In the genomic region with DNA sequence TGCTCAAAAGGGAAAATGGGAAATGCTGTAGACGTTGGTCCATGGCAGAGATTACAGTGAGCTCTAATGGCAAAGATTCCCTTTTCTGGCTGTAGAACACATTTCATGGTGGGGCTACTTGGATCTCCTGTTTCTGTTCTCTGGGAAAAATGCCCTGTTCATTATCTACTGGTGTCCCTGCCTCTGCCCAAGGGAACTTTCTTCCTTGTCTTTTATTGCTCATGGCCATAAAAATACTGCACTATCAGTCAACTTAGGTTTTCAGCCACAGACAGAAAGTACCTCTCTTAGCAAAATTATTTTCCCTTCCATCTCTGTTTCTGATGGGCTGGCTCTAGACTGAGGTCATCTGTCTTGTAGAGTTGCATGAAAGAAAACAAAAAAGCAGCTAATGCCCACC, we compare ENCODE assay signal across 36 cellular contexts.
"Had no signal": no experiment of that assay in that cellular context is flagged by ENCODE, and none has a peak within 500 bp of the region (broad histone marks: within the 10 kb centered on the region; RNA-seq: fewer than 3 reads in every experiment).

No MANE protein-coding gene starts in this region.

- H3K27ac ChIP-seq: adrenal gland, body of pancreas, brain microvascular endothelial cell, breast epithelium, VCaP had no signal

- H3K27me3 ChIP-seq: adrenal gland, body of pancreas, brain microvascular endothelial cell, breast epithelium had no signal

- H3K9me3 Mint-ChIP-seq: activated B cell treated with CpG ODN at 0.5 μM for 24 hours; activated CD4-positive, alpha-beta memory T cell treated with anti-CD3 and anti-CD28 coated beads, Interleukin-2, amount 10 ng/mL, durations not matched to agents 7 days and 5 days; activated CD4-positive, alpha-beta T cell treated with anti-CD3 and anti-CD28 coated beads, Interleukin-2, amount 10 ng/mL, durations not matched to agents 7 days and 5 days; activated naive CD4-positive, alpha-beta T cell treated with anti-CD3 and anti-CD28 coated beads for 36 hours; activated naive CD4-positive, alpha-beta T cell treated with anti-CD3 and anti-CD28 coated beads, Interleukin-2, amount 50 U/mL, for 72 hours; activated naive CD8-positive, alpha-beta T cell treated with anti-CD3 and anti-CD28 coated beads for 36 hours; activated T-cell treated with anti-CD3 and anti-CD28 coated beads, Interleukin-2, amount 50 U/mL, for 4 hours; activated T-cell treated with anti-CD3 and anti-CD28 coated beads, Interleukin-2, amount 50 U/mL, for 72 hours; activated T-helper 1 cell treated with anti-CD3 and anti-CD28 coated beads, Interleukin-12 subunit alpha, Interleukin-12 subunit beta, Interleukin-2, Interleukin-4 antibody, amounts not matched to agents 30 ng/mL and 10 ng/mL and 1 ng/mL, durations not matched to agents 14 hours and 24 hours and 36 hours; activated T-helper 17 cell treated with anti-CD3 and anti-CD28 coated beads, Interleukin-2, amount 50 U/mL, for 72 hours; T-helper 1 cell treated with Interleukin-12 subunit alpha and Interleukin-12 subunit beta and Interleukin-4 antibody, amounts not matched to agents 30 μg/mL and 1 μg/mL, for 36 hours; T-helper 2 cell treated with Interferon-gamma antibody and Interleukin-4, amounts not matched to agents 5 μg/mL and 100 μg/mL, for 36 hours had no signal

- H3K36me3 ChIP-seq: adrenal gland, brain microvascular endothelial cell, breast epithelium had no signal

- H3K4me3 ChIP-seq: adrenal gland, body of pancreas, breast epithelium had no signal

- H3K9me3 ChIP-seq: adrenal gland, body of pancreas, breast epithelium had no signal

- H3K4me1 Mint-ChIP-seq: activated B cell treated with CpG ODN at 0.5 μM for 24 hours; activated CD4-positive, alpha-beta memory T cell treated with anti-CD3 and anti-CD28 coated beads, Interleukin-2, amount 10 ng/mL, durations not matched to agents 7 days and 5 days; activated CD4-positive, alpha-beta T cell treated with anti-CD3 and anti-CD28 coated beads for 36 hours; activated CD4-positive, alpha-beta T cell treated with anti-CD3 and anti-CD28 coated beads, Interleukin-2, amount 10 ng/mL, durations not matched to agents 7 days and 5 days; activated CD8-positive, alpha-beta memory T cell treated with anti-CD3 and anti-CD28 coated beads, Interleukin-2, amount 10 ng/mL, durations not matched to agents 7 days and 5 days; activated naive CD8-positive, alpha-beta T cell treated with anti-CD3 and anti-CD28 coated beads for 36 hours; activated T-helper 17 cell treated with anti-CD3 and anti-CD28 coated beads, Interleukin-2, amount 50 U/mL, for 72 hours had no signal

- H3K36me3 Mint-ChIP-seq: activated CD8-positive, alpha-beta memory T cell treated with anti-CD3 and anti-CD28 coated beads, Interleukin-2, amount 10 ng/mL, durations not matched to agents 7 days and 5 days; activated naive CD4-positive, alpha-beta T cell treated with anti-CD3 and anti-CD28 coated beads, Interleukin-2, amount 50 U/mL, for 72 hours; activated naive CD8-positive, alpha-beta T cell treated with anti-CD3 and anti-CD28 coated beads for 36 hours had no signal

- H3K27me3 Mint-ChIP-seq: activated B cell treated with CpG ODN at 0.5 μM for 24 hours; activated CD4-positive, alpha-beta T cell treated with anti-CD3 and anti-CD28 coated beads for 36 hours; activated CD8-positive, alpha-beta memory T cell treated with anti-CD3 and anti-CD28 coated beads, Interleukin-2, amount 10 ng/mL, durations not matched to agents 7 days and 5 days; activated naive CD8-positive, alpha-beta T cell treated with anti-CD3 and anti-CD28 coated beads for 36 hours had no signal

- H3K4me3 Mint-ChIP-seq: activated B cell treated with CpG ODN at 0.5 μM for 24 hours; activated CD4-positive, alpha-beta memory T cell treated with anti-CD3 and anti-CD28 coated beads, Interleukin-2, amount 10 ng/mL, durations not matched to agents 7 days and 5 days; activated CD4-positive, alpha-beta T cell treated with anti-CD3 and anti-CD28 coated beads for 36 hours; activated CD4-positive, alpha-beta T cell treated with anti-CD3 and anti-CD28 coated beads, Interleukin-2, amount 10 ng/mL, durations not matched to agents 7 days and 5 days; activated CD8-positive, alpha-beta memory T cell treated with anti-CD3 and anti-CD28 coated beads, Interleukin-2, amount 10 ng/mL, durations not matched to agents 7 days and 5 days; activated CD8-positive, alpha-beta T cell treated with anti-CD3 and anti-CD28 coated beads, Interleukin-2, amount 10 ng/mL, durations not matched to agents 7 days and 5 days; activated naive CD4-positive, alpha-beta T cell treated with anti-CD3 and anti-CD28 coated beads for 36 hours; activated naive CD8-positive, alpha-beta T cell treated with anti-CD3 and anti-CD28 coated beads for 36 hours; activated T-cell treated with anti-CD3 and anti-CD28 coated beads, Interleukin-2, amount 50 U/mL, for 4 hours; activated T-cell treated with anti-CD3 and anti-CD28 coated beads, Interleukin-2, amount 50 U/mL, for 72 hours; activated T-helper 1 cell treated with anti-CD3 and anti-CD28 coated beads, Interleukin-12 subunit alpha, Interleukin-12 subunit beta, Interleukin-2, Interleukin-4 antibody, amounts not matched to agents 30 ng/mL and 10 ng/mL and 1 ng/mL, durations not matched to agents 14 hours and 24 hours and 36 hours; activated T-helper 17 cell treated with anti-CD3 and anti-CD28 coated beads, Interleukin-2, amount 50 U/mL, for 72 hours; T-helper 1 cell treated with Interleukin-12 subunit alpha and Interleukin-12 subunit beta and Interleukin-4 antibody, amounts not matched to agents 30 μg/mL and 1 μg/mL, for 36 hours; T-helper 2 cell treated with Interferon-gamma antibody and Interleukin-4, amounts not matched to agents 5 μg/mL and 100 μg/mL, for 36 hours had no signal

- ATAC-seq: activated CD4-positive, alpha-beta T cell treated with anti-CD3 and anti-CD28 coated beads for 36 hours; activated CD8-positive, alpha-beta memory T cell treated with anti-CD3 and anti-CD28 coated beads, Interleukin-2, amount 10 ng/mL, durations not matched to agents 7 days and 5 days; activated CD8-positive, alpha-beta T cell treated with anti-CD3 and anti-CD28 coated beads, Interleukin-2, amount 10 ng/mL, durations not matched to agents 7 days and 5 days; activated naive CD4-positive, alpha-beta T cell treated with anti-CD3 and anti-CD28 coated beads, Interleukin-2, amount 50 U/mL, for 72 hours; activated T-cell treated with anti-CD3 and anti-CD28 coated beads, Interleukin-2, amount 50 U/mL, for 4 hours; activated T-cell treated with anti-CD3 and anti-CD28 coated beads, Interleukin-2, amount 50 U/mL, for 72 hours; activated T-helper 17 cell treated with anti-CD3 and anti-CD28 coated beads, Interleukin-2, amount 50 U/mL, for 72 hours; body of pancreas had no signal

- DNase-seq: activated B cell treated with CpG ODN at 0.5 μM for 24 hours; activated CD4-positive, alpha-beta memory T cell treated with anti-CD3 and anti-CD28 coated beads, Interleukin-2, amount 10 ng/mL, durations not matched to agents 7 days and 5 days; activated CD4-positive, alpha-beta T cell treated with anti-CD3 and anti-CD28 coated beads for 36 hours; activated CD4-positive, alpha-beta T cell treated with anti-CD3 and anti-CD28 coated beads for 48 hours; activated CD4-positive, alpha-beta T cell treated with anti-CD3 and anti-CD28 coated beads, Interleukin-2, amount 10 ng/mL, durations not matched to agents 7 days and 5 days; activated CD4-positive, alpha-beta T cell treated with anti-CD3 and anti-CD28 coated beads, Interleukin-2, amount 50 U/mL, for 48 hours; activated CD4-positive, CD25-positive, alpha-beta regulatory T cell treated with anti-CD3 and anti-CD28 coated beads, Interleukin-2, amount 50 U/mL, for 72 hours; activated CD8-positive, alpha-beta memory T cell treated with anti-CD3 and anti-CD28 coated beads for 24 hours; activated CD8-positive, alpha-beta memory T cell treated with anti-CD3 and anti-CD28 coated beads, Interleukin-2, amount 10 ng/mL, durations not matched to agents 7 days and 5 days; activated CD8-positive, alpha-beta memory T cell treated with anti-CD3 and anti-CD28 coated beads, Interleukin-2, amount 50 U/mL, for 48 hours; activated CD8-positive, alpha-beta T cell treated with anti-CD3 and anti-CD28 coated beads, Interleukin-2, amount 10 ng/mL, durations not matched to agents 7 days and 5 days; activated effector memory CD4-positive, alpha-beta T cell treated with anti-CD3 and anti-CD28 coated beads, Interleukin-2, amount 50 U/mL, for 16 hours; activated gamma-delta T cell treated with Interleukin-2 at 50 U/mL for 16 hours; activated naive CD4-positive, alpha-beta T cell; activated naive CD4-positive, alpha-beta T cell treated with anti-CD3 and anti-CD28 coated beads for 36 hours; activated naive CD4-positive, alpha-beta T cell treated with anti-CD3 and anti-CD28 coated beads, Interleukin-2, amount 50 U/mL, for 16 hours; activated naive CD8-positive, alpha-beta T cell treated with anti-CD3 and anti-CD28 coated beads for 36 hours; activated T-cell treated with anti-CD3 and anti-CD28 coated beads, Interleukin-2, amount 50 U/mL, for 1 hour; activated T-cell treated with anti-CD3 and anti-CD28 coated beads, Interleukin-2, amount 50 U/mL, for 4 hours; activated T-cell treated with anti-CD3 and anti-CD28 coated beads, Interleukin-2, amount 50 U/mL, for 72 hours; adrenal gland; amniotic stem cell; aorta; body of pancreas; brain microvascular endothelial cell; central memory CD4-positive, alpha-beta T cell; T-helper 1 cell; T-helper 2 cell; T-helper 9 cell had no signal

- H3K4me1 ChIP-seq: adrenal gland, body of pancreas, breast epithelium had no signal

- H3K27ac Mint-ChIP-seq: activated B cell treated with CpG ODN at 0.5 μM for 24 hours; activated CD4-positive, alpha-beta memory T cell treated with anti-CD3 and anti-CD28 coated beads, Interleukin-2, amount 10 ng/mL, durations not matched to agents 7 days and 5 days; activated CD4-positive, alpha-beta T cell treated with anti-CD3 and anti-CD28 coated beads for 36 hours; activated CD4-positive, alpha-beta T cell treated with anti-CD3 and anti-CD28 coated beads, Interleukin-2, amount 10 ng/mL, durations not matched to agents 7 days and 5 days; activated CD8-positive, alpha-beta memory T cell treated with anti-CD3 and anti-CD28 coated beads, Interleukin-2, amount 10 ng/mL, durations not matched to agents 7 days and 5 days; activated CD8-positive, alpha-beta T cell treated with anti-CD3 and anti-CD28 coated beads, Interleukin-2, amount 10 ng/mL, durations not matched to agents 7 days and 5 days; activated naive CD4-positive, alpha-beta T cell treated with anti-CD3 and anti-CD28 coated beads for 36 hours; activated naive CD4-positive, alpha-beta T cell treated with anti-CD3 and anti-CD28 coated beads, Interleukin-2, amount 50 U/mL, for 72 hours; activated naive CD8-positive, alpha-beta T cell treated with anti-CD3 and anti-CD28 coated beads for 36 hours; activated T-cell treated with anti-CD3 and anti-CD28 coated beads, Interleukin-2, amount 50 U/mL, for 72 hours; activated T-helper 1 cell treated with anti-CD3 and anti-CD28 coated beads, Interleukin-12 subunit alpha, Interleukin-12 subunit beta, Interleukin-2, Interleukin-4 antibody, amounts not matched to agents 30 ng/mL and 10 ng/mL and 1 ng/mL, durations not matched to agents 14 hours and 24 hours and 36 hours; activated T-helper 17 cell treated with anti-CD3 and anti-CD28 coated beads, Interleukin-2, amount 50 U/mL, for 72 hours; T-helper 1 cell treated with Interleukin-12 subunit alpha and Interleukin-12 subunit beta and Interleukin-4 antibody, amounts not matched to agents 30 μg/mL and 1 μg/mL, for 36 hours; T-helper 2 cell treated with Interferon-gamma antibody and Interleukin-4, amounts not matched to agents 5 μg/mL and 100 μg/mL, for 36 hours had no signal
